Comparison of ENCODE assay signal across 8 cellular contexts in genomic region chr19:52189745-52190678, GRCh38. TPM values are rescaled to one million over a fixed set of nuclear protein-coding genes. Genes with fewer than 3 reads are reported as not detected.
A peak's percentile ranks its signal among the peaks of the same experiment; 100 is the strongest.
DNase-seq lines count a peak whose midpoint lies in the region; ATAC-seq and TF ChIP-seq lines count a peak whose summit lies in the region.

Gene PPP2R1A (plus strand): TSS chr19:52190052. CDS start chr19:52190097, 45 bp downstream.

- peaks cover 49% of the 10 kb centered on the region for H3K79me2 ChIP-seq in SU-DHL-6 (ENCODE audit: insufficient read depth, low read length)
- H3K79me2 ChIP-seq in osteoblast (ENCODE audit: insufficient read depth, low read length), result peaks cover 49% of the 10 kb centered on the region

- H4K20me1 ChIP-seq in SU-DHL-6 (ENCODE audit: low read depth, low read length) (no peaks in the 10 kb centered on the region; the same call in 1 of the 2 replicates), osteoblast (ENCODE audit: insufficient read depth, low read length) (peaks cover 39% of the 10 kb centered on the region)

- H3K36me3 Mint-ChIP-seq in activated naive CD8-positive, alpha-beta T cell treated with anti-CD3 and anti-CD28 coated beads, Interleukin-2, amount 10 ng/mL, durations not matched to agents 7 days and 5 days, result peaks cover 28% of the 10 kb centered on the region
- peaks cover 4% of the 10 kb centered on the region for H3K36me3 Mint-ChIP-seq in glutamatergic neuron (ENCODE audit: unreplicated experiment)

- no peaks in the 10 kb centered on the region; the same call in 1 of the 2 replicates for H3F3A ChIP-seq in SU-DHL-6 (ENCODE audit: insufficient read depth)

- H3K4me2 ChIP-seq in SU-DHL-6 (ENCODE audit: low read depth, low read length, poor library complexity, severe bottlenecking) (peak within 1 kb of the TSS; percentile 98), osteoblast (ENCODE audit: insufficient read depth, low read length) (peak within 1 kb of the TSS; percentile 84)

- H3K4me3 ChIP-seq in SU-DHL-6 (ENCODE audit: insufficient read depth, low read length, poor library complexity, severe bottlenecking) (peak within 1 kb of the TSS; percentile 96), osteoblast (ENCODE audit: insufficient read depth, low read length) (peak within 1 kb of the TSS; percentile 100), thoracic aorta (peak within 1 kb of the TSS; percentile 97)

- peak; percentile 64 for TF ChIP-seq POLR2A in GM10847 (IDR thresholded peaks at IDR 0.05; ENCODE audit: extremely low read depth, insufficient read length)

- H3K27me3 ChIP-seq in SU-DHL-6 (ENCODE audit: low read length) (no peaks in the 10 kb centered on the region), osteoblast (ENCODE audit: insufficient read depth, low read length) (no peaks in the 10 kb centered on the region), thoracic aorta (replicated peaks; ENCODE audit: insufficient read depth) (no peaks in the 10 kb centered on the region)

- ATAC-seq in HG02678 (IDR thresholded peaks at IDR 0.05; ENCODE audit: unreplicated experiment), result peak; percentile 92
- ATAC-seq in activated naive CD8-positive, alpha-beta T cell treated with anti-CD3 and anti-CD28 coated beads, Interleukin-2, amount 10 ng/mL, durations not matched to agents 7 days and 5 days (ENCODE audit: low read depth), result peak; percentile 83
- peak; percentile 91 for ATAC-seq in thoracic aorta (ENCODE audit: insufficient number of reproducible peaks, low FRiP score, low read depth)

- peak within 1 kb of the TSS; percentile 94 for H3K9ac ChIP-seq in SU-DHL-6 (ENCODE audit: low read length)

- H2AFZ ChIP-seq in SU-DHL-6 (ENCODE audit: low read depth, low read length, severe bottlenecking), result peak within 1 kb of the TSS; percentile 63
- peak within 1 kb of the TSS; percentile 97 for H2AFZ ChIP-seq in osteoblast (ENCODE audit: low read length)

- H3K9me3 ChIP-seq in SU-DHL-6 (ENCODE audit: insufficient read depth, low read length) (no peaks in the 10 kb centered on the region), osteoblast (ENCODE audit: low read depth, low read length) (no peaks in the 10 kb centered on the region), thoracic aorta (no peaks in the 10 kb centered on the region)

- H3K4me3 Mint-ChIP-seq in activated naive CD8-positive, alpha-beta T cell treated with anti-CD3 and anti-CD28 coated beads, Interleukin-2, amount 10 ng/mL, durations not matched to agents 7 days and 5 days, result peak within 1 kb of the TSS; percentile 99
- H3K4me3 Mint-ChIP-seq in glutamatergic neuron (ENCODE audit: unreplicated experiment), result peak within 1 kb of the TSS; percentile 91

- H3K4me1 ChIP-seq in osteoblast (ENCODE audit: insufficient read depth, low read length) (peaks cover 14% of the 10 kb centered on the region), thoracic aorta (ENCODE audit: control insufficient read depth in 1 of 2, low read depth in 2 of 2) (peaks cover 20 to 44% of the 10 kb centered on the region in 2 donors)

- H3K9me3 Mint-ChIP-seq in activated naive CD8-positive, alpha-beta T cell treated with anti-CD3 and anti-CD28 coated beads, Interleukin-2, amount 10 ng/mL, durations not matched to agents 7 days and 5 days, result no peaks in the 10 kb centered on the region
- peaks cover 5% of the 10 kb centered on the region for H3K9me3 Mint-ChIP-seq in glutamatergic neuron (ENCODE audit: unreplicated experiment)

- no peaks in the 10 kb centered on the region for H3K9me2 ChIP-seq in SU-DHL-6 (replicated peaks; ENCODE audit: insufficient read depth, low read length)

- DNase-seq in NCI-H128 (lab: John Stamatoyannopoulos, UW; ENCODE audit: unreplicated experiment), result peak; percentile 100
- peak; percentile 97 for DNase-seq in activated naive CD8-positive, alpha-beta T cell treated with anti-CD3 and anti-CD28 coated beads, Interleukin-2, amount 10 ng/mL, durations not matched to agents 7 days and 5 days
- DNase-seq in glutamatergic neuron, result peak; percentile 95
- peak; percentile 98 for DNase-seq in osteoblast (ENCODE audit: insufficient read length, low spot score, missing footprints)
- peak; percentile 99 for DNase-seq in thoracic aorta (ENCODE audit: low spot score)

- TF ChIP-seq CTCF in SU-DHL-6 (IDR thresholded peaks at IDR 0.05; ENCODE audit: insufficient read depth, low read length, poor library complexity, severe bottlenecking) (no peak), glutamatergic neuron (IDR thresholded peaks at IDR 0.05; ENCODE audit: partially characterized antibody, unreplicated experiment) (no peak), osteoblast (IDR thresholded peaks at IDR 0.05; ENCODE audit: extremely low read depth, low read depth, low read length) (no peak), thoracic aorta (IDR thresholded peaks at IDR 0.05) (no peak)

- H3K27me3 Mint-ChIP-seq in activated naive CD8-positive, alpha-beta T cell treated with anti-CD3 and anti-CD28 coated beads, Interleukin-2, amount 10 ng/mL, durations not matched to agents 7 days and 5 days, result no peaks in the 10 kb centered on the region
- peaks cover 9% of the 10 kb centered on the region for H3K27me3 Mint-ChIP-seq in glutamatergic neuron (ENCODE audit: unreplicated experiment)

- H3K27ac ChIP-seq in SU-DHL-6 (ENCODE audit: low read depth, low read length) (peak within 1 kb of the TSS; percentile 88), osteoblast (ENCODE audit: low read depth, low read length) (peak within 1 kb of the TSS; percentile 98), thoracic aorta (peak within 1 kb of the TSS; percentile 98 to 99)

- H3K27ac Mint-ChIP-seq in activated naive CD8-positive, alpha-beta T cell treated with anti-CD3 and anti-CD28 coated beads, Interleukin-2, amount 10 ng/mL, durations not matched to agents 7 days and 5 days, result peak within 1 kb of the TSS; percentile 100
- H3K27ac Mint-ChIP-seq in glutamatergic neuron (ENCODE audit: unreplicated experiment), result peak within 1 kb of the TSS; percentile 95

- peaks cover 30% of the 10 kb centered on the region for H3K4me1 Mint-ChIP-seq in activated naive CD8-positive, alpha-beta T cell treated with anti-CD3 and anti-CD28 coated beads, Interleukin-2, amount 10 ng/mL, durations not matched to agents 7 days and 5 days
- peaks cover 11% of the 10 kb centered on the region for H3K4me1 Mint-ChIP-seq in glutamatergic neuron (ENCODE audit: low read depth, unreplicated experiment)

- H3K36me3 ChIP-seq in SU-DHL-6 (ENCODE audit: low read length) (peaks cover 6% of the 10 kb centered on the region; the same call in 1 of the 2 replicates), osteoblast (ENCODE audit: insufficient read depth, low read length) (peaks cover 15% of the 10 kb centered on the region), thoracic aorta (no peaks in the 10 kb centered on the region)

- POLR2A ChIA-PET in activated naive CD8-positive, alpha-beta T cell treated with anti-CD3 and anti-CD28 coated beads, Interleukin-2, amount 10 ng/mL, durations not matched to agents 7 days and 5 days (lab: Charles Lee), result interaction anchor here (0.6 to 2.3 kb wide), 11 partner anchors 13 to 751 kb away, joined by 3 to 26 read pairs (median 4); partner anchors contain the start of genes ZNF615, ZNF616 and ZNF836

RNA-seq across cellular contexts. Expression of gene PPP2R1A, which starts in this region (rescaled TPM):
- 100 to 1,000 TPM; 184 to 187 TPM for total RNA-seq in activated naive CD8-positive, alpha-beta T cell treated with anti-CD3 and anti-CD28 coated beads, Interleukin-2, amount 10 ng/mL, durations not matched to agents 7 days and 5 days
- total RNA-seq in glutamatergic neuron (ENCODE audit: unreplicated experiment) (311 TPM), osteoblast (151 and 183 TPM in 2 replicates), thoracic aorta (100 to 1,000 TPM; 153 to 252 TPM)

Comparison
In these comparisons a context has a peak if more than half of its experiments do, and no peak if none do; other contexts are left out.
1. Peak in every context shown above with its lines: DNase-seq, ATAC-seq, H3K4me3 ChIP-seq and H3K27ac ChIP-seq.